Comparison of ENCODE assay signal across 9 cellular contexts in the genomic region with DNA sequence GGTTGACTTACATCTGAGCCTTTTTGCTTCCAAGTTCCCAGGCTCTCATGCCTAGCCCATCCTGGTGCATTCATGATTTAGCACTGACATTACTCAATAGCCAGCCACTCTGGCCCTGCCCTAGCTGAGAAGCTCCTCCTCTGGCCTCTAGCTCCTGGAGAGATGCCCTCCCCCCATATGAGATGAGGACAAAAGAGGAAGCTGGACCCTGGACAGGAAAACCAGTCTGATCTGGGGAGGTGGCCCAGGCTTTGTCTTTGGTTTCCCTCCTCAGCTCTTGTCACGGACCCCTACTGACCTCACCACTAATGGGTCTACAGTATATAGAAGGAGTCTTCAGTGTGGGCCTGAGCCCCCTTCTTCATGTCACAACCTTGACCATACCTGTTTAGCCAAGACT. TPM values are rescaled to one million over a fixed set of nuclear protein-coding genes. Genes with fewer than 3 reads are reported as not detected.
DNase-seq lines count a peak whose midpoint lies in the region; ATAC-seq and TF ChIP-seq lines count a peak whose summit lies in the region.
"Had no signal": no experiment of that assay in that cellular context is flagged by ENCODE, and none has a peak within 500 bp of the region (broad histone marks: within the 10 kb centered on the region; RNA-seq: fewer than 3 reads in every experiment).

No MANE protein-coding gene starts in this region.

- ATAC-seq in HG02870 (IDR thresholded peaks at IDR 0.05; ENCODE audit: unreplicated experiment) (no peak), HG03135 (IDR thresholded peaks at IDR 0.05; ENCODE audit: unreplicated experiment) (no peak), HG03196 (IDR thresholded peaks at IDR 0.05; ENCODE audit: unreplicated experiment) (no peak)

- H3K27me3 ChIP-seq in brain microvascular endothelial cell (replicated peaks) = no peaks in the 10 kb centered on the region

- no peak for TF ChIP-seq CTCF in NB4 (IDR thresholded peaks at IDR 0.05; ENCODE audit: low read depth, low read length)
- TF ChIP-seq CTCF in brain microvascular endothelial cell (IDR thresholded peaks at IDR 0.05; ENCODE audit: low read depth, low read length, missing control alignments) = no peak

- peak; percentile 42 for TF ChIP-seq POLR2A in NB4 (IDR thresholded peaks at IDR 0.05; ENCODE audit: extremely low read depth, insufficient read length)

- DNase-seq in EL (peak; percentile 45), NB4 (ENCODE audit: low read depth) (peak; percentile 97), dermis blood vessel endothelial cell (peak; percentile 48), pons (ENCODE audit: low spot score) (peak; percentile 85), brain microvascular endothelial cell (no peak)

- in situ Hi-C loops in brain microvascular endothelial cell (cut with HindIII; ENCODE audit: low pct_ligation_motif_present, low sequenced_read_pairs) = loop anchor here (25.0 kb wide), 1 partner anchor 225 kb away; no protein-coding TSS in a partner anchor

- H3K27ac ChIP-seq in brain microvascular endothelial cell = no peak overlapping the region
- H3K27ac ChIP-seq: SK-N-MC had no signal

- H3K4me3 ChIP-seq in NB4 (ENCODE audit: low read depth, low read length) (peak overlapping the region; percentile 95), brain microvascular endothelial cell (ENCODE audit: low read depth, low read length) (no peak overlapping the region)
- H3K4me3 ChIP-seq: SK-N-MC had no signal

- H3K36me3 ChIP-seq in brain microvascular endothelial cell (replicated peaks) = peaks cover 10% of the 10 kb centered on the region

RNA-seq across cellular contexts. Expression of a gene that starts 3.0 kb away (rescaled TPM):
- total RNA-seq in dermis blood vessel endothelial cell = 19.2 and 25.5 TPM in 2 replicates

RNA-seq across cellular contexts. Expression of a gene that starts 17.7 kb away (rescaled TPM):
- total RNA-seq in dermis blood vessel endothelial cell = 31.5 and 39.3 TPM in 2 replicates

RNA-seq across cellular contexts. Expression of a gene that starts 29.4 kb away (rescaled TPM):
- total RNA-seq in dermis blood vessel endothelial cell = 7.3 and 10.2 TPM in 2 replicates

RNA-seq across cellular contexts. Expression of a gene that starts 40.4 kb away (rescaled TPM):
- 110 and 151 TPM in 2 replicates for total RNA-seq in dermis blood vessel endothelial cell
